In the genomic region with DNA sequence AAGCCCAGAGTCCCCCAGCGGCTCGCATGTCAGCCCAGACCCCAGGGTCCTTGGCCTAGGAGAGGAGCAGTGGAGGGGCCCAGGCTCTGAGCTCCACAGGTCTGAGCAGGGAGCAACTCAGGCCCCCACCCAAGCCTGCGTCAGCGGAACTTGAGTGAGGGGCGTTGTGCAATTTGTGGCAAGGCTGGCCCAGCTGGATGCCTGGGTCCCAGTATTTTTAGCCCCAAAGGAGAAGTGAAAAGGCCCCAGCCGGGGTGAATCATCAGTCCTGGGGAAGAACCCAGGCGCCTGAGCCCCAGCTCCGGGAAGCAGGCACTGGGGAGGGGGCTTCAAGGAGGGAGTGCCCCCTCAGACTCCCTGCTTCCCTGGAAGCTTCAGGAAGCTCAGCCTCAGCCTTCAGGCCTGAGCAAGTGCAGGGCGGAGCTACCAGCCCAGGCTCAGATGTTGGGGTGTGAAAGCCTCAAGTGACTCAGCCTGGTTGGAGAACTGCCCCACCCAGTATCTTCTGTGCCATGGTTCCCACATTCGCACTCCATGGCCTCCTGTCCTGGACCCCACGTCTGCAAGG, we compare ENCODE assay signal across 6 cellular contexts. TPM values are rescaled to one million over a fixed set of nuclear protein-coding genes. Genes with fewer than 3 reads are reported as not detected.
A peak's percentile ranks its signal among the peaks of the same experiment; 100 is the strongest.
DNase-seq lines count a peak whose midpoint lies in the region; TF ChIP-seq lines count a peak whose summit lies in the region.

No MANE protein-coding gene starts in this region.

- H3K9ac ChIP-seq in H9 (ENCODE audit: extremely low read depth, insufficient read length, low read length): no peak overlapping the region

- H3K27me3 ChIP-seq in layer of hippocampus (ENCODE audit: control insufficient read depth, insufficient read depth, low read length) (no peaks in the 10 kb centered on the region), H9 (ENCODE audit: insufficient read depth, low read length) (no peaks in the 10 kb centered on the region)

- H4K8ac ChIP-seq in H9 (replicated peaks; ENCODE audit: insufficient read length, low read depth, low read length): no peak overlapping the region

- no peak overlapping the region for H3K4me2 ChIP-seq in H9 (ENCODE audit: insufficient read depth, insufficient read length, low read length)

- peaks cover 4% of the 10 kb centered on the region; the same call in 1 of the 2 replicates for H3K4me1 ChIP-seq in H9 (ENCODE audit: insufficient read depth, low read length)

- no peak overlapping the region for H3K23ac ChIP-seq in H9 (ENCODE audit: insufficient read length, low read depth, low read length)

- H3K27me3 Mint-ChIP-seq in H9 (ENCODE audit: low read depth): no peaks in the 10 kb centered on the region; the same call in 1 of the 2 replicates

- H3K4me1 Mint-ChIP-seq in H9: peaks cover 22% of the 10 kb centered on the region in 2 experiments

- H4K5ac ChIP-seq in H9 (ENCODE audit: insufficient read length, low read depth, low read length): no peak overlapping the region

- peak overlapping the region; percentile 82 for H3K27ac ChIP-seq in layer of hippocampus (ENCODE audit: low read depth, low read length)
- no peak overlapping the region for H3K27ac ChIP-seq in H9 (ENCODE audit: insufficient read length, low read depth, low read length)

- no peaks in the 10 kb centered on the region for H3K79me2 ChIP-seq in H9 (ENCODE audit: insufficient read depth, low read length)

- H3K4ac ChIP-seq in H9 (ENCODE audit: low read depth, low read length): no peak overlapping the region; the same call in 1 of the 2 replicates

- H2AK5ac ChIP-seq in H9 (ENCODE audit: insufficient read length, low read length): no peak overlapping the region

- no peaks in the 10 kb centered on the region for H4K20me1 ChIP-seq in H9 (ENCODE audit: control insufficient read depth, insufficient read depth, insufficient read length)

- no peak overlapping the region for H3K56ac ChIP-seq in H9 (ENCODE audit: insufficient read length, low read depth, low read length)

- no peaks in the 10 kb centered on the region for H3K9me3 ChIP-seq in H9 (ENCODE audit: control insufficient read depth, low read depth, low read length)

- H2BK5ac ChIP-seq in H9 (ENCODE audit: insufficient read length, low read length): no peak overlapping the region

- no peak overlapping the region for H3K14ac ChIP-seq in H9 (ENCODE audit: insufficient read depth, low read length)

- H2BK12ac ChIP-seq in H9 (ENCODE audit: insufficient read length, low read depth, low read length): no peak overlapping the region

- no peak overlapping the region for H2AFZ ChIP-seq in H9 (ENCODE audit: low read length)

- no peak overlapping the region for H3T11ph ChIP-seq in H9 (ENCODE audit: low read length)

- H3K79me1 ChIP-seq in H9 (ENCODE audit: insufficient read depth, low read depth, low read length, poor library complexity, severe bottlenecking): no peaks in the 10 kb centered on the region

- H2BK120ac ChIP-seq in H9 (ENCODE audit: low read depth, low read length, poor library complexity, severe bottlenecking): no peak overlapping the region

- peaks cover 17 to 31% (median 31%) of the 10 kb centered on the region in 3 experiments; a peak in 6 of 7 replicates for H3K36me3 Mint-ChIP-seq in H9 (ENCODE audit: insufficient read depth in 1 of 3, low read depth in 3 of 3)

- DNase-seq in HT1080 (ENCODE audit: low read depth): peak; percentile 78
- peak; percentile 49 for DNase-seq in activated T-helper 1 cell treated with Interleukin-2 at 50 U/mL for 16 hours (ENCODE audit: low read depth)
- DNase-seq in ureter (ENCODE audit: low spot score): peak; percentile 79
- no peak for DNase-seq in H9
- no peak for DNase-seq in SHP77 treated with DMSO at 0.1 percent for 48 hours (lab: John Stamatoyannopoulos, UW)

- H4K91ac ChIP-seq in H9 (ENCODE audit: insufficient read length, low read depth, low read length): no peak overlapping the region

- H2BK20ac ChIP-seq in H9 (ENCODE audit: low read depth, low read length, poor library complexity, severe bottlenecking): no peak overlapping the region

- H3K27ac Mint-ChIP-seq in H9: no peak overlapping the region; a peak in 1 of 7 replicates

- no peak overlapping the region for H3K18ac ChIP-seq in H9 (ENCODE audit: insufficient read length, low read depth, low read length)

- WGBS in H9 (ENCODE audit: extremely low coverage, insufficient read length, low lambda C conversion rate): no CpG with 5 or more reads among the region's 11 CpGs

- no peaks in the 10 kb centered on the region; a peak in 2 of 5 replicates for H3K9me3 Mint-ChIP-seq in H9

- H2BK15ac ChIP-seq in H9 (ENCODE audit: low read depth, low read length): no peak overlapping the region

- TF ChIP-seq CTCF in H9 (conservative IDR thresholded peaks at IDR 0.05): no peak

- H3K23me2 ChIP-seq in H9 (ENCODE audit: insufficient read length, low read depth, low read length, poor library complexity, severe bottlenecking): peaks cover 7% of the 10 kb centered on the region

- no peak overlapping the region; a peak in 1 of 5 replicates for H3K4me3 Mint-ChIP-seq in H9

RNA-seq across cellular contexts. Expression of a gene that starts 7.2 kb away (rescaled TPM):
- 24.6 and 47.3 TPM in 2 replicates for total RNA-seq in HT1080 (2014; rRNA removed; shearing (Covaris generic))
- 24.8 and 28.7 TPM in 2 replicates for polyA plus RNA-seq in HT1080 (2015; cell fraction: cytosol; rRNA removed)
- 19.0 and 23.9 TPM in 2 replicates for polyA plus RNA-seq in HT1080 (2015; cell fraction: nucleus; rRNA removed)
- total RNA-seq in ureter (51.8 TPM), H9 (2021) (48.3 and 49.2 TPM in 2 replicates)

RNA-seq across cellular contexts. Expression of a gene that starts 7.5 kb away (rescaled TPM):
- 47.3 and 56.1 TPM in 2 replicates for total RNA-seq in HT1080 (2014; rRNA removed; shearing (Covaris generic))
- polyA plus RNA-seq in HT1080 (2015; cell fraction: cytosol; rRNA removed): 31.1 and 35.3 TPM in 2 replicates
- polyA plus RNA-seq in HT1080 (2015; cell fraction: nucleus; rRNA removed): 39.2 and 43.4 TPM in 2 replicates
- total RNA-seq in ureter (36.9 TPM), H9 (2021) (34.9 and 38.0 TPM in 2 replicates)

RNA-seq across cellular contexts. Expression of a gene that starts 8.3 kb away (rescaled TPM):
- 1.3 and 2.8 TPM in 2 replicates for total RNA-seq in HT1080 (2014; rRNA removed; shearing (Covaris generic))
- 11.0 and 13.4 TPM in 2 replicates for polyA plus RNA-seq in HT1080 (2015; cell fraction: cytosol; rRNA removed)
- 17.9 and 20.1 TPM in 2 replicates for polyA plus RNA-seq in HT1080 (2015; cell fraction: nucleus; rRNA removed)
- total RNA-seq in ureter (230 TPM), H9 (2021) (14.6 and 15.4 TPM in 2 replicates)

RNA-seq across cellular contexts. Expression of a gene that starts 14.1 kb away (rescaled TPM):
- 14.0 and 16.5 TPM in 2 replicates for total RNA-seq in HT1080 (2014; rRNA removed; shearing (Covaris generic))
- polyA plus RNA-seq in HT1080 (2015; cell fraction: cytosol; rRNA removed): 10.7 and 13.8 TPM in 2 replicates
- 52.7 and 64.9 TPM in 2 replicates for polyA plus RNA-seq in HT1080 (2015; cell fraction: nucleus; rRNA removed)
- total RNA-seq in ureter: 38.8 TPM
- total RNA-seq in H9 (2021): 167 and 170 TPM in 2 replicates

RNA-seq across cellular contexts. Expression of a gene that starts 37.4 kb away (rescaled TPM):
- total RNA-seq in HT1080 (2014; rRNA removed; shearing (Covaris generic)): 222 and 315 TPM in 2 replicates
- polyA plus RNA-seq in HT1080 (2015; cell fraction: cytosol; rRNA removed): 3,000 and 3,125 TPM in 2 replicates
- polyA plus RNA-seq in HT1080 (2015; cell fraction: nucleus; rRNA removed): 867 and 978 TPM in 2 replicates
- total RNA-seq in ureter: 2,118 TPM
- 2,711 and 2,810 TPM in 2 replicates for total RNA-seq in H9 (2021)

Comparison
In these comparisons a context has a peak if more than half of its experiments do, and no peak if none do; other contexts are left out.
1. DNase-seq: peak in HT1080 (single experiment), activated T-helper 1 cell treated with Interleukin-2 at 50 U/mL for 16 hours (single experiment) and ureter (single experiment); none in H9 (single experiment) and SHP77 treated with DMSO at 0.1 percent for 48 hours (single experiment).
2. RNA of a gene that starts 8.3 kb away (total RNA-seq): 230 TPM in ureter (single experiment); 14.6 to 15.4 TPM in H9 and 1.3 to 2.8 TPM in HT1080; every median in the first group is over 10 times any median in the second.